ENCODE assay signal across 19 cellular contexts in genomic region chr7:130615583-130615982, GRCh38.
"Had no signal": no experiment of that assay in that cellular context is flagged by ENCODE, and none has a peak within 500 bp of the region (broad histone marks: within the 10 kb centered on the region; RNA-seq: fewer than 3 reads in every experiment).

No MANE protein-coding gene starts in this region.

- H3K27ac Mint-ChIP-seq: endodermal cell, nephron progenitor cell had no signal

- H3K4me3 ChIP-seq: coronary artery, prostate gland, suprapubic skin, tibial artery, upper lobe of left lung, uterus had no signal

- H3K4me1 Mint-ChIP-seq: endodermal cell; naive thymus-derived CD4-positive, alpha-beta T cell; nephron progenitor cell had no signal

- FAIRE-seq: endothelial cell of umbilical vein, small intestine had no signal

- H3K27ac ChIP-seq: coronary artery, foreskin keratinocyte, parathyroid adenoma, prostate gland, suprapubic skin, tibial artery, upper lobe of left lung, uterus had no signal

- H2AFZ ChIP-seq: parathyroid adenoma had no signal

- ATAC-seq: foreskin keratinocyte; naive thymus-derived CD4-positive, alpha-beta T cell had no signal

- H3K36me3 ChIP-seq: prostate gland, uterus had no signal

- H3K4me3 Mint-ChIP-seq: endodermal cell; naive thymus-derived CD4-positive, alpha-beta T cell; nephron progenitor cell had no signal

- H3K27me3 Mint-ChIP-seq: naive thymus-derived CD4-positive, alpha-beta T cell had no signal

- H3K9ac ChIP-seq: parathyroid adenoma had no signal

- DNase-seq: effector CD4-positive, alpha-beta T cell; endodermal cell; erythroblast; foreskin keratinocyte; hippocampal formation; mesendoderm; naive thymus-derived CD4-positive, alpha-beta T cell; nephron progenitor cell; small intestine; stimulated activated CD4-positive, alpha-beta T cell treated with anti-CD3 and anti-CD28 coated beads, Interleukin-12 subunit alpha, Interleukin-12 subunit beta, amount 100 ng/mL, for 4 hours; stimulated activated naive CD4-positive, alpha-beta T cell treated with Interleukin-2 at 50 U/mL for 16 hours; tibial artery; upper lobe of left lung; uterus had no signal

- H3K27me3 ChIP-seq: foreskin keratinocyte, suprapubic skin, tibial artery, upper lobe of left lung, uterus had no signal

- H3K9me3 ChIP-seq: prostate gland, tibial artery, upper lobe of left lung, uterus had no signal

- H3K4me1 ChIP-seq: foreskin keratinocyte, prostate gland, suprapubic skin, tibial artery, upper lobe of left lung, uterus had no signal
